In genomic region chr11:13114566-13115465, GRCh38 we compare ENCODE assay signal across 8 cellular contexts.
DNase-seq lines count a peak whose midpoint lies in the region; ATAC-seq, FAIRE-seq and TF ChIP-seq lines count a peak whose summit lies in the region.

No MANE protein-coding gene starts in this region.

- POLR2A ChIA-PET in A549 (lab: Yijun Ruan, JAX): interaction anchor here (1.5 kb wide), 1 partner anchor 106 kb away, joined by 3 read pairs; no protein-coding TSS in a partner anchor

- H3K27ac ChIP-seq in A549: peak overlapping the region; percentile 49 to 83; a peak in 5 of 6 replicates
- H3K27ac ChIP-seq in esophagus muscularis mucosa (replicated peaks in 1 of 4): no peak overlapping the region

- peaks cover 58% of the 10 kb centered on the region for H3K4me1 ChIP-seq in A549
- H3K4me1 ChIP-seq in esophagus muscularis mucosa: peaks cover 3 to 12% (median 7%) of the 10 kb centered on the region in 4 donors

- TF ChIP-seq EP300 in A549 (IDR thresholded peaks at IDR 0.05) (no peak), esophagus muscularis mucosa (IDR thresholded peaks at IDR 0.05) (no peak)

- FAIRE-seq in A549 (lab: Jason Lieb, UNC): no peak

- peak; percentile 36 to 43; a peak in 2 of 5 replicates for TF ChIP-seq RAD21 in A549 (conservative IDR thresholded peaks at IDR 0.05 in 1 of 2, IDR thresholded peaks at IDR 0.05 in 1 of 2)

- 78% methylated on average over 6 of the region's 6 CpGs for WGBS in A549 (ENCODE audit: missing lambda C conversion rate)
- 69% methylated on average over 6 of the region's 6 CpGs for WGBS in esophagus muscularis mucosa

- TF ChIP-seq CTCF in A549 (IDR thresholded peaks at IDR 0.05) (peak; percentile 26; the same call in 2 of the 3 replicates), esophagus muscularis mucosa (IDR thresholded peaks at IDR 0.05) (no peak)

- ATAC-seq in A549 (peak; percentile 52 to 58; a peak in 4 of 6 replicates), GM21619 (IDR thresholded peaks at IDR 0.05; ENCODE audit: unreplicated experiment) (peak; percentile 48), HG02588 (IDR thresholded peaks at IDR 0.05; ENCODE audit: unreplicated experiment) (no peak), HG02884 (IDR thresholded peaks at IDR 0.05; ENCODE audit: unreplicated experiment) (no peak), HG03378 (IDR thresholded peaks at IDR 0.05; ENCODE audit: unreplicated experiment) (no peak)

- CTCF ChIA-PET in A549 (lab: Yijun Ruan, JAX): interaction anchor here (0.8 to 1.7 kb wide), 8 partner anchors 10 to 151 kb away, joined by 3 to 4 read pairs (median 3); no protein-coding TSS in a partner anchor

- H3K27me3 ChIP-seq in esophagus muscularis mucosa: no peaks in the 10 kb centered on the region

- H3K36me3 ChIP-seq in esophagus muscularis mucosa: no peaks in the 10 kb centered on the region

- H3K4me2 ChIP-seq in A549: peak overlapping the region; percentile 32; the same call in 2 of the 3 replicates

- DNase-seq in A549 (ENCODE audit: low read depth in 1 of 2, low spot score in 1 of 2) (peak; percentile 45 to 63), NCI-H345 (lab: John Stamatoyannopoulos, UW) (peak; percentile 94), esophagus muscularis mucosa (ENCODE audit: extremely low spot score) (peak; percentile 78), superior temporal gyrus (ENCODE audit: extremely low spot score) (no peak)

- TF ChIP-seq POLR2A in A549 (IDR thresholded peaks at IDR 0.05; ENCODE audit: low read length): no peak
- TF ChIP-seq POLR2A in esophagus muscularis mucosa (IDR thresholded peaks at IDR 0.05; ENCODE audit: low read depth): no peak

- intact Hi-C loops in esophagus muscularis mucosa (cut with DNase I): no loop called here

- H3K4me3 ChIP-seq in A549: no peak overlapping the region
- H3K4me3 ChIP-seq in esophagus muscularis mucosa: no peak overlapping the region

- H3K9me3 ChIP-seq in A549 (no peaks in the 10 kb centered on the region), esophagus muscularis mucosa (no peaks in the 10 kb centered on the region)

TF ChIP-seq in A549, 52 proteins besides CTCF, POLR2A, EP300 and RAD21:
- TF ChIP-seq SMC3 (IDR thresholded peaks at IDR 0.05) (peak; percentile 30; the same call in 2 of the 3 replicates), ZSCAN20 (CRISPR knock-in tag; IDR thresholded peaks at IDR 0.05) (no peak), ELK1 (IDR thresholded peaks at IDR 0.05; ENCODE audit: low read depth, low read length) (no peak)
TF ChIP-seq in A549: peak in this region for 1.

Comparison
In these comparisons a context has a peak if more than half of its experiments do, and no peak if none do; other contexts are left out.
1. ATAC-seq: peak in A549 (2 of 2) and GM21619 (single experiment); none in HG02588 (single experiment), HG02884 (single experiment) and HG03378 (single experiment).
2. H3K27ac ChIP-seq: peak in A549 (2 of 2); none in esophagus muscularis mucosa (0 of 4).